Comparison of ENCODE assay signal across 10 cellular contexts in genomic region chr7:140349172-140349771, GRCh38. TPM values are rescaled to one million over a fixed set of nuclear protein-coding genes. Genes with fewer than 3 reads are reported as not detected.
DNase-seq lines count a peak whose midpoint lies in the region; ATAC-seq and TF ChIP-seq lines count a peak whose summit lies in the region.
"Had no signal": no experiment of that assay in that cellular context is flagged by ENCODE, and none has a peak within 500 bp of the region (broad histone marks: within the 10 kb centered on the region; RNA-seq: fewer than 3 reads in every experiment).

No MANE protein-coding gene starts in this region.

- ATAC-seq in Right ventricle myocardium inferior (peak; percentile 26), Right ventricle myocardium superior (ENCODE audit: poor library complexity) (no peak), naive B cell (ENCODE audit: low read depth in 2 of 2) (no peak)

- no peaks in the 10 kb centered on the region for H3K36me3 ChIP-seq in colonic mucosa

- H3K9me3 ChIP-seq in colonic mucosa, result no peaks in the 10 kb centered on the region
- H3K9me3 ChIP-seq: Caco-2 had no signal

- H3K9me3 Mint-ChIP-seq in naive B cell, result no peaks in the 10 kb centered on the region

- no peak overlapping the region for H3K4me3 Mint-ChIP-seq in naive B cell

- H3K27me3 ChIP-seq in dorsolateral prefrontal cortex (no peaks in the 10 kb centered on the region), colonic mucosa (no peaks in the 10 kb centered on the region)

- TF ChIP-seq CTCF in dorsolateral prefrontal cortex (IDR thresholded peaks at IDR 0.05 in 54 of 56, conservative IDR thresholded peaks at IDR 0.05 in 2 of 56; ENCODE audit: low read depth in 1 of 56, partially characterized antibody in 56 of 56) (peak in 11 of 56 donors; percentile 4 to 30 (median 12)), colonic mucosa (IDR thresholded peaks at IDR 0.05) (no peak)

- H3K27me3 Mint-ChIP-seq in naive B cell, result no peaks in the 10 kb centered on the region

- H3K4me3 ChIP-seq in dorsolateral prefrontal cortex (peak overlapping the region in 42 of 59 donors; percentile 1 to 55 (median 29)), colonic mucosa (no peak overlapping the region)

- peak overlapping the region in 4 of 6 donors; percentile 33 to 63 (median 42) for H3K27ac Mint-ChIP-seq in naive B cell

- DNase-seq in Right ventricle myocardium inferior (ENCODE audit: missing footprints), result no peak
- DNase-seq in Right ventricle myocardium superior, result no peak
- DNase-seq in dorsolateral prefrontal cortex, result peak in 1 of 10 donors; percentile 23
- DNase-seq in naive B cell, result no peak
- no peak for DNase-seq in NCI-H526 (lab: John Stamatoyannopoulos, UW)
- DNase-seq in Kasumi-1 (lab: John Stamatoyannopoulos, UW), result no peak
- DNase-seq in GM19240 (ENCODE audit: insufficient read length, low spot score), result no peak
- no peak for DNase-seq in colonic mucosa
- DNase-seq: Caco-2; stimulated activated CD4-positive, alpha-beta T cell treated with anti-CD3 and anti-CD28 coated beads, Interleukin-1b, Interleukin-23, amount 100 ng/mL, for 48 hours had no signal

- peak overlapping the region in 1 of 2 donors; percentile 27 for H3K9ac ChIP-seq in colonic mucosa (ENCODE audit: low read depth in 2 of 2, low read length in 2 of 2)

- H3K27ac ChIP-seq in dorsolateral prefrontal cortex (peak overlapping the region in 54 of 59 donors; percentile 2 to 83 (median 72)), colonic mucosa (no peak overlapping the region)

- peaks cover 17 to 38% of the 10 kb centered on the region in 2 donors for H3K36me3 Mint-ChIP-seq in naive B cell

- peaks cover 3% of the 10 kb centered on the region for H3K4me1 ChIP-seq in colonic mucosa
- H3K4me1 ChIP-seq: Caco-2 had no signal

- no peaks in the 10 kb centered on the region for H3K4me1 Mint-ChIP-seq in naive B cell

- intact Hi-C loops in Right ventricle myocardium inferior (cut with DNase I) (no loop called here), Right ventricle myocardium superior (cut with DNase I) (no loop called here), dorsolateral prefrontal cortex (cut with DNase I) (loop anchor here in 1 of 2 donors (10.0 kb wide), 1 partner anchor 724 kb away; no protein-coding TSS in a partner anchor), colonic mucosa (cut with DNase I) (loop anchor here (10.0 kb wide), 2 partner anchors 96 to 306 kb away; no protein-coding TSS in a partner anchor)

RNA-seq across cellular contexts. Expression of gene SLC37A3, which starts 49.1 kb away (rescaled TPM):
- total RNA-seq in Right ventricle myocardium inferior, result 8.9 TPM
- total RNA-seq in Right ventricle myocardium superior, result 9.5 TPM
- 10 to 100 TPM; 27.2 to 72.2 (median 47.1) TPM for total RNA-seq in dorsolateral prefrontal cortex
- polyA plus RNA-seq in naive B cell (ENCODE audit: low read depth in 6 of 6), result 1 to 10 TPM; 1.3 to 9.2 (median 6.2) TPM
- total RNA-seq in colonic mucosa, result 10 to 100 TPM; 47.8 to 52.9 TPM

RNA-seq across cellular contexts. Expression of gene RAB19, which starts 54.6 kb away (rescaled TPM):
- total RNA-seq in Right ventricle myocardium inferior (not detected), Right ventricle myocardium superior (not detected), dorsolateral prefrontal cortex (under 1 TPM in 1 of 120 experiments, not detected in 119; 0.53 TPM), colonic mucosa (10 to 100 TPM; 18.8 to 22.7 TPM)
- polyA plus RNA-seq in naive B cell (ENCODE audit: low read depth in 6 of 6), result 1 to 10 TPM in 1 of 6 donors, under 1 TPM in 2, not detected in 3; 0.61 to 1.1 (median 0.71) TPM

Comparison
In these comparisons a context has a peak if more than half of its experiments do, and no peak if none do; other contexts are left out.
1. RNA of gene RAB19, which starts 54.6 kb away (total RNA-seq): 18.8 to 22.7 TPM in colonic mucosa; not detected in Right ventricle myocardium inferior (single experiment), not detected in Right ventricle myocardium superior (single experiment) and 0.53 TPM in dorsolateral prefrontal cortex; every median in the first group is over 10 times any median in the second.